Comparison of ENCODE assay signal across 17 cellular contexts in the genomic region with DNA sequence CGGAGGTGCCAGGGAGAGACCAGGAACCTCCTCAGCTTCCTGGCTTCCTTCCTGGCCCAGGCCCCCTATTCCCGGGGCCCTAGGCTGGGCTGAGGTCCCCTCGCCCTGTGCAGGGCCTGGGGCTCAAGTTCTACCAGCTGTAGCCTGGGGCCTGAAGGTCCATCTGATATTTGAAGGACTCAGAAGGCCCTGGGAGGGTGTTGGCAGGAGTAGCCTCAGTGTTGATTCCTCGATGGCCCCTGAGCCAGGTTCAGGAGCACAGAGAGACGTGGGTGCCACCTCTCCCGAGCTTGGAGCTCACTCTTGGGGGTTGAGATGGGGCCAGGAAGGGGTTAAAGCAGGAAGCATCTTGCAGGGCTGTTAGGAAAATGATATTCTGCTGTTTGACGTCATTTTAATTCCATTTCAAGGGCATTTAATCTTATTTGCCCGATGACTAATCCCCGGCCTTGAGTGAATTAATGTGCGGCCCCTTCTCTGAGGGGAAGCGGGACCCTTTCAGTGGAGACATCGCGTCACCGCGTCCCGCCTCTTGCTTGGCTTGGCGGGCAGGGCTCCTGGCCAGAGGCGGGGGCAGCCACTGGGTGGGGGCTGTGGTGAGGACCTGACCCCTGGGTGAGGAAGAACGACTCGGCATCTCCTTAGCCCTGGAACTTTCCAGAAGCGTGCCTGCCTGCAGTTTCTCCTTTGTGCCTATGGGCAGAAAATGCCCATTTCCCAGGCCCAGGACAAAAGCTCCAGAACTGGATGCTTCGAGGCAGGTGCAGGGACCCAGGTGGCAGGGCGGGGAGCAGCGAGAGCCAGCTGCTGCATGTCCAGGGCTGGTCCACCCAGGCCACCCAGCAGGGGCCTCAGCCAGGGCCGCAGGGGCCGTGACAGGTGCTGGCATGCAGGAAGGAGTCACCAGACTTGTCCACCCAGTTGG.
DNase-seq lines count a peak whose midpoint lies in the region; ATAC-seq and TF ChIP-seq lines count a peak whose summit lies in the region.
"Had no signal": no experiment of that assay in that cellular context is flagged by ENCODE, and none has a peak within 500 bp of the region (broad histone marks: within the 10 kb centered on the region; RNA-seq: fewer than 3 reads in every experiment).

No MANE protein-coding gene starts in this region.

- no peak for ATAC-seq in Right ventricle myocardium inferior
- peak in 3 of 4 donors; percentile 15 to 70 (median 46) for ATAC-seq in right lobe of liver
- ATAC-seq in HG03460 (IDR thresholded peaks at IDR 0.05; ENCODE audit: unreplicated experiment) = no peak

- no peak for TF ChIP-seq CTCF in right atrium auricular region (IDR thresholded peaks at IDR 0.05)
- TF ChIP-seq CTCF in right lobe of liver (IDR thresholded peaks at IDR 0.05) = no peak
- no peak for TF ChIP-seq CTCF in foreskin fibroblast (IDR thresholded peaks at IDR 0.05; ENCODE audit: low read depth, low read length)

- WGBS in right lobe of liver (ENCODE audit: insufficient coverage, low coverage, low lambda C conversion rate, missing lambda C conversion rate) = 75% methylated on average over 11 of the region's 26 CpGs

- TF ChIP-seq POLR2A in right lobe of liver (IDR thresholded peaks at IDR 0.05) = no peak

- H3K4me1 ChIP-seq in right atrium auricular region = peaks cover 0 to 6% of the 10 kb centered on the region in 2 donors
- peaks cover 0 to 3% (median 0%) of the 10 kb centered on the region in 4 donors for H3K4me1 ChIP-seq in right lobe of liver
- H3K4me1 ChIP-seq: SJSA1 had no signal

- H3K4me3 ChIP-seq in right atrium auricular region (no peak overlapping the region), right lobe of liver (no peak overlapping the region), foreskin fibroblast (ENCODE audit: low read depth in 1 of 2, low read length in 2 of 2) (no peak overlapping the region)
- H3K4me3 ChIP-seq: SJSA1 had no signal

- DNase-seq in Right ventricle myocardium inferior (ENCODE audit: missing footprints) (peak; percentile 14), right atrium auricular region (ENCODE audit: low spot score) (no peak), dermis blood vessel endothelial cell (peak; percentile 48), right lobe of liver (peak; percentile 37 to 65 (median 49)), globus pallidus (ENCODE audit: low spot score) (no peak), foreskin fibroblast (no peak), NOMO-1 treated with dmso at 0.1 percent for 144 hours (lab: John Stamatoyannopoulos, UW; ENCODE audit: unreplicated experiment) (no peak)
- DNase-seq: activated CD4-positive, alpha-beta T cell treated with anti-CD3 and anti-CD28 coated beads, Interleukin-2, amount 50 U/mL, for 4 hours; activated T-cell treated with anti-CD3 and anti-CD28 coated beads, Interleukin-2, amount 50 U/mL, for 48 hours; amniotic stem cell; COR-L47; GF-D8; H7; NK-92 treated with Interleukin-12 subunit alpha and Interleukin-12 subunit beta, amount 100 ng/mL, for 24 hours; stimulated activated naive CD4-positive, alpha-beta T cell had no signal

- H3K27me3 ChIP-seq in right atrium auricular region (peaks cover 0 to 5% of the 10 kb centered on the region in 2 donors), right lobe of liver (no peaks in the 10 kb centered on the region)
- H3K27me3 ChIP-seq: SJSA1 had no signal

- intact Hi-C loops in Right ventricle myocardium inferior (cut with DNase I) = no loop called here
- intact Hi-C loops in right lobe of liver (cut with DNase I) = no loop called here

- H3K27ac ChIP-seq in right atrium auricular region (no peak overlapping the region), right lobe of liver (no peak overlapping the region)
- H3K27ac ChIP-seq: SJSA1 had no signal

- H3K36me3 ChIP-seq in right atrium auricular region (no peaks in the 10 kb centered on the region), right lobe of liver (no peaks in the 10 kb centered on the region)
- H3K36me3 ChIP-seq: SJSA1 had no signal

- H3K9me3 ChIP-seq in right atrium auricular region (no peaks in the 10 kb centered on the region), right lobe of liver (no peaks in the 10 kb centered on the region)
- H3K9me3 ChIP-seq: SJSA1 had no signal

Comparison
In these comparisons a context has a peak if more than half of its experiments do, and no peak if none do; other contexts are left out.
1. DNase-seq: peak in Right ventricle myocardium inferior (single experiment), dermis blood vessel endothelial cell (single experiment) and right lobe of liver (3 of 3); none in right atrium auricular region (single experiment), globus pallidus (single experiment), foreskin fibroblast (0 of 2) and NOMO-1 treated with dmso at 0.1 percent for 144 hours (single experiment).
2. ATAC-seq: peak in right lobe of liver (3 of 4); none in Right ventricle myocardium inferior (single experiment) and HG03460 (single experiment).